9 cellular contexts compared by ENCODE assay signal in genomic region chr3:159130108-159130507, GRCh38.
A peak's percentile ranks its signal among the peaks of the same experiment; 100 is the strongest.
DNase-seq lines count a peak whose midpoint lies in the region; ATAC-seq and TF ChIP-seq lines count a peak whose summit lies in the region.
"Had no signal": no experiment of that assay in that cellular context is flagged by ENCODE, and none has a peak within 500 bp of the region (broad histone marks: within the 10 kb centered on the region; RNA-seq: fewer than 3 reads in every experiment).

No MANE protein-coding gene starts in this region.

- H3K4me3 ChIP-seq in GM12865 (ENCODE audit: low read depth, low read length) (no peak overlapping the region), WERI-Rb-1 (ENCODE audit: low read depth, low read length) (no peak overlapping the region), right lobe of liver (no peak overlapping the region)
- H3K4me3 ChIP-seq: lung had no signal

- WGBS in right lobe of liver (ENCODE audit: insufficient coverage, low coverage, low lambda C conversion rate, missing lambda C conversion rate), result 0% methylated on average over 1 of the region's 1 CpG

- H3K4me1 ChIP-seq in right lobe of liver, result peaks cover 0 to 8% (median 2%) of the 10 kb centered on the region in 4 donors

- H3K36me3 ChIP-seq in WERI-Rb-1 (no peaks in the 10 kb centered on the region), right lobe of liver (no peaks in the 10 kb centered on the region)

- intact Hi-C loops in right lobe of liver (cut with DNase I), result loop anchor here (10.0 kb wide), 1 partner anchor 125 kb away; no protein-coding TSS in a partner anchor

- H3K9me3 ChIP-seq in WERI-Rb-1 (ENCODE audit: severe bottlenecking) (no peaks in the 10 kb centered on the region), right lobe of liver (no peaks in the 10 kb centered on the region)

- peak; percentile 52 for DNase-seq in GM12865 (ENCODE audit: low read depth)
- peak; percentile 14 for DNase-seq in WERI-Rb-1
- DNase-seq in right lobe of liver, result no peak
- no peak for DNase-seq in NCI-H1417 treated with DMSO at 0.1 percent for 48 hours (lab: John Stamatoyannopoulos, UW)
- no peak for DNase-seq in NCI-H187 treated with DMSO at 0.1 percent for 48 hours (lab: John Stamatoyannopoulos, UW)
- no peak for DNase-seq in superior temporal gyrus (ENCODE audit: extremely low spot score)

- ATAC-seq in HG02798 (IDR thresholded peaks at IDR 0.05; ENCODE audit: poor library complexity, unreplicated experiment) (peak; percentile 59), right lobe of liver (peak; percentile 41 to 57 (median 48)), HG02884 (IDR thresholded peaks at IDR 0.05; ENCODE audit: unreplicated experiment) (no peak)

- H3K27me3 ChIP-seq in WERI-Rb-1 (ENCODE audit: insufficient read depth, low read depth, severe bottlenecking) (peaks cover 35% of the 10 kb centered on the region), right lobe of liver (no peaks in the 10 kb centered on the region)

- no peak for TF ChIP-seq POLR2A in right lobe of liver (IDR thresholded peaks at IDR 0.05)

- H3K27ac ChIP-seq in WERI-Rb-1 (no peak overlapping the region), right lobe of liver (no peak overlapping the region)

- peak; percentile 51 for TF ChIP-seq CTCF in GM12865 (IDR thresholded peaks at IDR 0.05; ENCODE audit: insufficient read depth, low read depth, low read length, missing control alignments)
- TF ChIP-seq CTCF in WERI-Rb-1 (IDR thresholded peaks at IDR 0.05; ENCODE audit: low read depth, low read length), result peak; percentile 30; the same call in 1 of the 2 replicates
- peak; percentile 40 to 57 (median 49) for TF ChIP-seq CTCF in right lobe of liver (IDR thresholded peaks at IDR 0.05)

Comparison
In these comparisons a context has a peak if more than half of its experiments do, and no peak if none do; other contexts are left out.
1. DNase-seq: peak in GM12865 (single experiment) and WERI-Rb-1 (single experiment); none in right lobe of liver (0 of 3), NCI-H1417 treated with DMSO at 0.1 percent for 48 hours (single experiment), NCI-H187 treated with DMSO at 0.1 percent for 48 hours (single experiment) and superior temporal gyrus (single experiment).
2. Peak in every context shown above with its lines, with median percentiles within 50 percentile points of each other: CTCF ChIP-seq.